ENCODE assay signal across 14 cellular contexts in genomic region chr2:31108887-31109286, GRCh38. TPM values are rescaled to one million over a fixed set of nuclear protein-coding genes. Genes with fewer than 3 reads are reported as not detected.
"Had no signal": no experiment of that assay in that cellular context is flagged by ENCODE, and none has a peak within 500 bp of the region (broad histone marks: within the 10 kb centered on the region; RNA-seq: fewer than 3 reads in every experiment).

No MANE protein-coding gene starts in this region.

- ATAC-seq: activated CD8-positive, alpha-beta T cell treated with anti-CD3 and anti-CD28 coated beads for 36 hours; activated T-cell treated with anti-CD3 and anti-CD28 coated beads, Interleukin-2, amount 50 U/mL, for 72 hours; esophagus mucosa; naive thymus-derived CD8-positive, alpha-beta T cell; right lobe of liver had no signal

- DNase-seq: activated CD8-positive, alpha-beta memory T cell treated with anti-CD3 and anti-CD28 coated beads, Interleukin-2, amount 50 U/mL, for 4 hours; activated CD8-positive, alpha-beta T cell treated with anti-CD3 and anti-CD28 coated beads for 36 hours; activated T-cell treated with anti-CD3 and anti-CD28 coated beads, Interleukin-2, amount 50 U/mL, for 72 hours; aorta; naive thymus-derived CD8-positive, alpha-beta T cell; occipital lobe; right lobe of liver; stimulated activated CD4-positive, alpha-beta T cell treated with anti-CD3 and anti-CD28 coated beads, Interleukin-12 subunit alpha, Interleukin-12 subunit beta, amount 100 ng/mL, for 4 hours; stimulated activated naive CD4-positive, alpha-beta T cell; SW 1271 had no signal

- H3K4me3 ChIP-seq: breast epithelium, prostate gland, right lobe of liver, suprapubic skin had no signal

RNA-seq across cellular contexts. Expression of gene GALNT14, which starts 29.4 kb away (rescaled TPM):
- polyA plus RNA-seq: naive thymus-derived CD8-positive, alpha-beta T cell had no signal
